ENCODE assay signal across 26 cellular contexts in genomic region chr18:22739243-22739642, GRCh38.
"Had no signal": no experiment of that assay in that cellular context is flagged by ENCODE, and none has a peak within 500 bp of the region (broad histone marks: within the 10 kb centered on the region; RNA-seq: fewer than 3 reads in every experiment).

No MANE protein-coding gene starts in this region.

- H3K36me3 Mint-ChIP-seq: memory B cell; stimulated activated memory B cell treated with anti-CD40 and anti-IgM and Interleukin-4, amounts not matched to agents 10 μg/mL and 1 μg/mL and 100 μg/mL, for 72 hours; T-cell had no signal

- H3K4me2 ChIP-seq: hepatocyte, smooth muscle cell had no signal

- H3K4me1 Mint-ChIP-seq: activated T-helper 17 cell treated with anti-CD3 and anti-CD28 coated beads, Interleukin-2, amount 50 U/mL, for 72 hours; T-cell had no signal

- H3K4me1 ChIP-seq: pancreas, right atrium auricular region, tibial nerve had no signal

- H3K4me3 Mint-ChIP-seq: activated T-cell treated with anti-CD3 and anti-CD28 coated beads, Interleukin-2, amount 50 U/mL, for 24 hours; activated T-helper 17 cell treated with anti-CD3 and anti-CD28 coated beads, Interleukin-2, amount 50 U/mL, for 72 hours; memory B cell; stimulated activated memory B cell treated with anti-CD40 and anti-IgM and Interleukin-4, amounts not matched to agents 10 μg/mL and 1 μg/mL and 100 μg/mL, for 72 hours; T-cell had no signal

- DNase-seq: activated CD4-positive, alpha-beta T cell treated with anti-CD3 and anti-CD28 coated beads, Interleukin-2, amount 50 U/mL, for 1 hour; activated CD4-positive, CD25-positive, alpha-beta regulatory T cell treated with anti-CD3 and anti-CD28 coated beads, Interleukin-2, amount 50 U/mL, for 72 hours; activated CD8-positive, alpha-beta memory T cell treated with anti-CD3 and anti-CD28 coated beads, Interleukin-2, amount 50 U/mL, for 4 hours; activated gamma-delta T cell treated with Interleukin-2 at 50 U/mL for 16 hours; activated naive CD4-positive, alpha-beta T cell treated with anti-CD3 and anti-CD28 coated beads, Interleukin-2, amount 50 U/mL, for 16 hours; activated T-cell treated with anti-CD3 and anti-CD28 coated beads, Interleukin-2, amount 50 U/mL, for 24 hours; amniotic stem cell; brain microvascular endothelial cell; kidney; left colon; midbrain; naive thymus-derived CD4-positive, alpha-beta T cell; pancreas; stimulated activated CD4-positive, alpha-beta T cell treated with anti-CD3 and anti-CD28 coated beads, Interleukin-1b, Interleukin-23, amount 100 ng/mL, for 48 hours; stimulated activated CD4-positive, alpha-beta T cell treated with anti-CD3 and anti-CD28 coated beads, Interleukin-4, amount 100 ng/mL, for 4 hours; stimulated activated CD8-positive, alpha-beta memory T cell treated with anti-CD3 and anti-CD28 coated beads, Interleukin-4, amount 100 ng/mL, for 48 hours; T-cell had no signal

- H3K27ac Mint-ChIP-seq: activated T-cell treated with anti-CD3 and anti-CD28 coated beads, Interleukin-2, amount 50 U/mL, for 24 hours; activated T-helper 17 cell treated with anti-CD3 and anti-CD28 coated beads, Interleukin-2, amount 50 U/mL, for 72 hours; memory B cell; naive thymus-derived CD4-positive, alpha-beta T cell; stimulated activated memory B cell treated with anti-CD40 and anti-IgM and Interleukin-4, amounts not matched to agents 10 μg/mL and 1 μg/mL and 100 μg/mL, for 72 hours; T-cell had no signal

- ATAC-seq: gastroesophageal sphincter; left colon; naive thymus-derived CD4-positive, alpha-beta T cell; T-cell had no signal

- H2AFZ ChIP-seq: hepatocyte had no signal

- H3K4me3 ChIP-seq: gastroesophageal sphincter, hepatocyte, pancreas, right atrium auricular region, smooth muscle cell, tibial nerve had no signal

- H3K9me3 Mint-ChIP-seq: activated T-helper 17 cell treated with anti-CD3 and anti-CD28 coated beads, Interleukin-2, amount 50 U/mL, for 72 hours; memory B cell; stimulated activated memory B cell treated with anti-CD40 and anti-IgM and Interleukin-4, amounts not matched to agents 10 μg/mL and 1 μg/mL and 100 μg/mL, for 72 hours had no signal

- H3K27ac ChIP-seq: brain microvascular endothelial cell, gastroesophageal sphincter, hepatocyte, pancreas, right atrium auricular region, tibial nerve, VCaP had no signal

- H3K79me2 ChIP-seq: hepatocyte had no signal

- H3K9me3 ChIP-seq: gastroesophageal sphincter, right atrium auricular region, tibial nerve had no signal

- H3K27me3 ChIP-seq: brain microvascular endothelial cell, gastroesophageal sphincter, hepatocyte, pancreas, right atrium auricular region, tibial nerve had no signal

- H3K36me3 ChIP-seq: brain microvascular endothelial cell, gastroesophageal sphincter, pancreas, right atrium auricular region, tibial nerve had no signal

- H3K27me3 Mint-ChIP-seq: memory B cell had no signal
